Comparison of ENCODE assay signal across 8 cellular contexts in genomic region chr9:128455849-128456612, GRCh38. TPM values are rescaled to one million over a fixed set of nuclear protein-coding genes. Genes with fewer than 3 reads are reported as not detected.
A peak's percentile ranks its signal among the peaks of the same experiment; 100 is the strongest.
DNase-seq lines count a peak whose midpoint lies in the region; TF ChIP-seq lines count a peak whose summit lies in the region.

Gene ODF2, plus strand, starts transcription at chr9:128456006. Its CDS starts 86 bp downstream, at chr9:128456092.

- no peak for TF ChIP-seq CTCF in MM.1S (IDR thresholded peaks at IDR 0.05; ENCODE audit: low read length)
- TF ChIP-seq CTCF in fibroblast of the aortic adventitia (IDR thresholded peaks at IDR 0.05; ENCODE audit: insufficient read depth, low read length): no peak
- TF ChIP-seq CTCF in nephron progenitor cell (IDR thresholded peaks at IDR 0.05): no peak

- H3K9me2 ChIP-seq in MM.1S (replicated peaks; ENCODE audit: insufficient read depth, low read length): no peaks in the 10 kb centered on the region

- H3K9ac ChIP-seq in MM.1S (ENCODE audit: low read length): peak within 1 kb of the TSS; percentile 84

- H3F3A ChIP-seq in MM.1S (ENCODE audit: insufficient read depth, low read length): peaks cover 6% of the 10 kb centered on the region

- H3K27ac ChIP-seq in MM.1S (ENCODE audit: low read length): peak within 1 kb of the TSS; percentile 76; the same call in 1 of the 2 replicates

- H3K36me3 Mint-ChIP-seq in nephron progenitor cell (ENCODE audit: low read depth): peaks cover 20% of the 10 kb centered on the region
- H3K36me3 Mint-ChIP-seq in stimulated activated naive CD8-positive, alpha-beta T cell treated with anti-CD3 and anti-CD28 coated beads, Interleukin-15, Interleukin-2, amounts not matched to agents 100 ng/mL and 50 ng/mL, for 24 hours (ENCODE audit: low read depth): peaks cover 22% of the 10 kb centered on the region

- H3K4me1 ChIP-seq in HAP-1 (no peaks in the 10 kb centered on the region; the same call in 1 of the 2 replicates), MM.1S (ENCODE audit: low read length) (peaks cover 7% of the 10 kb centered on the region; the same call in 1 of the 2 replicates)

- H3K27me3 Mint-ChIP-seq in nephron progenitor cell (ENCODE audit: low read depth, poor library complexity): peaks cover 7% of the 10 kb centered on the region
- H3K27me3 Mint-ChIP-seq in stimulated activated naive CD8-positive, alpha-beta T cell treated with anti-CD3 and anti-CD28 coated beads, Interleukin-15, Interleukin-2, amounts not matched to agents 100 ng/mL and 50 ng/mL, for 24 hours: no peaks in the 10 kb centered on the region

- H3K9me3 ChIP-seq in HAP-1 (no peaks in the 10 kb centered on the region), MM.1S (replicated peaks; ENCODE audit: insufficient read depth, low read length) (no peaks in the 10 kb centered on the region)

- H3K27me3 ChIP-seq in HAP-1 (ENCODE audit: low read depth) (no peaks in the 10 kb centered on the region), MM.1S (replicated peaks; ENCODE audit: insufficient read depth, low read length) (0 out of 2 replicates have a peak, but pooled peaks cover 3% of the 10 kb centered on the region)

- H3K4me3 ChIP-seq in HAP-1 (peak within 1 kb of the TSS; percentile 86), MM.1S (ENCODE audit: low read length) (peak within 1 kb of the TSS; percentile 92), fibroblast of the aortic adventitia (ENCODE audit: low read depth, low read length) (peak within 1 kb of the TSS; percentile 84)

- H3K4me2 ChIP-seq in MM.1S (ENCODE audit: low read depth, low read length): peak within 1 kb of the TSS; percentile 96

- no peaks in the 10 kb centered on the region for H3K9me3 Mint-ChIP-seq in nephron progenitor cell
- no peaks in the 10 kb centered on the region for H3K9me3 Mint-ChIP-seq in stimulated activated naive CD8-positive, alpha-beta T cell treated with anti-CD3 and anti-CD28 coated beads, Interleukin-15, Interleukin-2, amounts not matched to agents 100 ng/mL and 50 ng/mL, for 24 hours

- peak within 1 kb of the TSS; percentile 94 for H2AFZ ChIP-seq in MM.1S (ENCODE audit: low read length)

- DNase-seq in G401 (ENCODE audit: low spot score): peak; percentile 98
- peak; percentile 94 to 99 for DNase-seq in HAP-1 (ENCODE audit: low spot score in 2 of 2)
- peak; percentile 98 for DNase-seq in MM.1S
- peak; percentile 89 for DNase-seq in SHP77 treated with DMSO at 0.1 percent for 48 hours (lab: John Stamatoyannopoulos, UW)
- DNase-seq in activated effector memory CD4-positive, alpha-beta T cell treated with Interleukin-2 at 50 U/mL for 16 hours: peak; percentile 98
- peak; percentile 93 for DNase-seq in fibroblast of the aortic adventitia (ENCODE audit: low read depth)
- DNase-seq in nephron progenitor cell: peak; percentile 99

- peaks cover 19% of the 10 kb centered on the region for H3K79me2 ChIP-seq in MM.1S (ENCODE audit: low read length)

- H3K4me3 Mint-ChIP-seq in nephron progenitor cell: peak within 1 kb of the TSS; percentile 88
- H3K4me3 Mint-ChIP-seq in stimulated activated naive CD8-positive, alpha-beta T cell treated with anti-CD3 and anti-CD28 coated beads, Interleukin-15, Interleukin-2, amounts not matched to agents 100 ng/mL and 50 ng/mL, for 24 hours: peak within 1 kb of the TSS; percentile 88

- in situ Hi-C loops in G401 (cut with HindIII; ENCODE audit: low sequenced_read_pairs): no loop called here
- in situ Hi-C loops in HAP-1 (cut with MboI; ENCODE audit: low sequenced_read_pairs): no loop called here

- H3K36me3 ChIP-seq in HAP-1 (replicated peaks) (peaks cover 18% of the 10 kb centered on the region), MM.1S (replicated peaks; ENCODE audit: insufficient read depth, low read length) (0 out of 2 replicates have a peak, but pooled peaks cover 3% of the 10 kb centered on the region)

- peak within 1 kb of the TSS; percentile 95 for H3K27ac Mint-ChIP-seq in nephron progenitor cell
- H3K27ac Mint-ChIP-seq in stimulated activated naive CD8-positive, alpha-beta T cell treated with anti-CD3 and anti-CD28 coated beads, Interleukin-15, Interleukin-2, amounts not matched to agents 100 ng/mL and 50 ng/mL, for 24 hours: peak within 1 kb of the TSS; percentile 92

- H3K4me1 Mint-ChIP-seq in nephron progenitor cell: peaks cover 30% of the 10 kb centered on the region
- H3K4me1 Mint-ChIP-seq in stimulated activated naive CD8-positive, alpha-beta T cell treated with anti-CD3 and anti-CD28 coated beads, Interleukin-15, Interleukin-2, amounts not matched to agents 100 ng/mL and 50 ng/mL, for 24 hours (ENCODE audit: low read depth): peaks cover 17% of the 10 kb centered on the region

- no peaks in the 10 kb centered on the region for H4K20me1 ChIP-seq in MM.1S (ENCODE audit: insufficient read depth, low read length)

RNA-seq across cellular contexts. Expression of gene ODF2, which starts in this region (rescaled TPM):
- 52.9 and 60.7 TPM in 2 replicates for total RNA-seq in G401 (2014; rRNA removed; shearing (Covaris generic))
- 10.5 and 25.4 TPM in 2 replicates for total RNA-seq in fibroblast of the aortic adventitia (ENCODE audit: low replicate concordance)

Comparison
In these comparisons a context has a peak if more than half of its experiments do, and no peak if none do; other contexts are left out.
1. Peak in every context shown above with its lines: DNase-seq, H3K4me3 ChIP-seq and H3K27ac ChIP-seq.